Comparison of ENCODE assay signal across 7 cellular contexts in genomic region chr1:206205569-206205968, GRCh38. TPM values are rescaled to one million over a fixed set of nuclear protein-coding genes. Genes with fewer than 3 reads are reported as not detected.
A peak's percentile ranks its signal among the peaks of the same experiment; 100 is the strongest.
DNase-seq lines count a peak whose midpoint lies in the region; ATAC-seq and TF ChIP-seq lines count a peak whose summit lies in the region.
"Not testable (repeated sequence)": the region's sequence is repeated elsewhere in the genome, so short reads cannot be mapped to it uniquely, and the experiment has no call there.

No MANE protein-coding gene starts in this region.

- not testable (repeated sequence) for TF ChIP-seq CTCF in HEK293 (tag by site-specific recombination; IDR thresholded peaks at IDR 0.05); choroid plexus epithelial cell (conservative IDR thresholded peaks at IDR 0.05; ENCODE audit: low read depth, low read length); heart left ventricle (IDR thresholded peaks at IDR 0.05); spleen (IDR thresholded peaks at IDR 0.05 in 8 of 11, conservative IDR thresholded peaks at IDR 0.05 in 3 of 11)

- DNase-seq in T-helper 9 cell: peak; percentile 3
- DNase-seq in activated T-helper 9 cell treated with anti-CD3 and anti-CD28 coated beads, Interleukin-2, amount 50 U/mL, for 16 hours (ENCODE audit: low read depth): peak; percentile 3
- DNase-seq in choroid plexus epithelial cell (ENCODE audit: low read depth): not testable (repeated sequence)
- DNase-seq in heart left ventricle: peak in 3 of 5 donors; percentile 15 to 53 (median 22)
- DNase-seq in naive B cell: peak; percentile 23
- peak; percentile 80 for DNase-seq in spleen

- H3K36me3 ChIP-seq in HEK293 (ENCODE audit: control insufficient read depth in 2 of 2, insufficient read depth in 1 of 2, low read length in 2 of 2); heart left ventricle; spleen: not testable (repeated sequence)

- H3K4me1 Mint-ChIP-seq in naive B cell: not testable (repeated sequence)

- not testable (repeated sequence) for H3K4me1 ChIP-seq in HEK293 (ENCODE audit: control insufficient read depth, insufficient read depth, low read length); heart left ventricle; spleen

- H3K9me3 Mint-ChIP-seq in naive B cell: not testable (repeated sequence)

- not testable (repeated sequence) for TF ChIP-seq POLR2A in heart left ventricle (IDR thresholded peaks at IDR 0.05); spleen (IDR thresholded peaks at IDR 0.05)

- not testable (repeated sequence) for ATAC-seq in heart left ventricle
- ATAC-seq in naive B cell (ENCODE audit: low read depth in 2 of 2): peak; percentile 4 to 6

- not testable (repeated sequence) for H3K27ac ChIP-seq in HEK293 (ENCODE audit: extremely low read depth, low read depth, low read length)
- H3K27ac ChIP-seq in heart left ventricle (peak overlapping the region in 1 of 12 donors; percentile 14), spleen (peak overlapping the region in 3 of 8 donors; percentile 11 to 55 (median 28))

- 1% methylated on average over 16 to 19 of the region's 31 CpGs; no CpG with 5 or more reads in 2 of the 4 donors for WGBS in heart left ventricle, 4 donors
- 0 to 2% methylated on average over 4 to 19 of the region's 31 CpGs; no CpG with 5 or more reads in 3 of the 5 donors for WGBS in spleen, 5 donors

- not testable (repeated sequence) for H3K9me3 ChIP-seq in HEK293 (ENCODE audit: control insufficient read depth, insufficient read depth, low read depth, low read length); heart left ventricle; spleen

- CTCF ChIA-PET in HEK293 (lab: Yijun Ruan, JAX): not testable (repeated sequence)

- H3K36me3 Mint-ChIP-seq in naive B cell: not testable (repeated sequence)

- H3K27me3 Mint-ChIP-seq in naive B cell: not testable (repeated sequence)

- intact Hi-C loops in heart left ventricle (cut with DNase I); spleen (cut with DNase I; ENCODE audit: low total_unique reads): not testable (repeated sequence)

- peak overlapping the region in 1 of 8 donors; percentile 71 for H3K4me3 Mint-ChIP-seq in naive B cell

- not testable (repeated sequence) for H3K27ac Mint-ChIP-seq in naive B cell

- POLR2A ChIA-PET in HEK293 (lab: Yijun Ruan, JAX): not testable (repeated sequence)

- H3K4me3 ChIP-seq in HEK293 (ENCODE audit: low read depth, low read length) (peak overlapping the region; percentile 27), choroid plexus epithelial cell (ENCODE audit: low read depth, low read length) (peak overlapping the region; percentile 44), heart left ventricle (peak overlapping the region in 10 of 12 donors; percentile 5 to 49 (median 42)), spleen (peak overlapping the region in 5 of 8 donors; percentile 19 to 56 (median 33))

- H3K27me3 ChIP-seq in heart left ventricle; spleen (replicated peaks in 1 of 7): not testable (repeated sequence)

RNA-seq across cellular contexts. Expression of gene SRGAP2, which starts 2.2 kb away (rescaled TPM):
- total RNA-seq in heart left ventricle (10 to 100 TPM; 11.2 to 56.3 (median 17.7) TPM), spleen (100 to 1,000 TPM in 5 of 7 donors, 10 to 100 TPM in 2; 85.7 to 174 (median 122) TPM)
- polyA plus RNA-seq in heart left ventricle (10 to 100 TPM in 1 of 2 donors, 1 to 10 TPM in 1; 8.8 to 11.0 TPM), naive B cell (ENCODE audit: low read depth in 6 of 6) (10 to 100 TPM in 4 of 6 donors, 1 to 10 TPM in 2; 8.6 to 31.7 (median 11.5) TPM), spleen (10 to 100 TPM; 11.9 to 31.6 (median 14.6) TPM)

RNA-seq across cellular contexts. Expression of gene FAM72A, which starts 2.9 kb away (rescaled TPM):
- 1 to 10 TPM in 3 of 9 donors, under 1 TPM in 4, not detected in 2; 0.22 to 5.8 (median 0.65) TPM for total RNA-seq in heart left ventricle
- under 1 TPM; 0.46 to 0.65 TPM for polyA plus RNA-seq in heart left ventricle
- polyA plus RNA-seq in naive B cell (ENCODE audit: low read depth in 6 of 6): 1 to 10 TPM in 3 of 6 donors, under 1 TPM in 2, not detected in 1; 0.34 to 2.0 (median 1.6) TPM
- total RNA-seq in spleen: 10 to 100 TPM in 1 of 7 donors, 1 to 10 TPM in 6; 3.9 to 20.6 (median 7.3) TPM
- polyA plus RNA-seq in spleen: 1 to 10 TPM; 4.6 to 9.1 (median 7.8) TPM
